1 cellular context compared by ENCODE assay signal in the genomic region with DNA sequence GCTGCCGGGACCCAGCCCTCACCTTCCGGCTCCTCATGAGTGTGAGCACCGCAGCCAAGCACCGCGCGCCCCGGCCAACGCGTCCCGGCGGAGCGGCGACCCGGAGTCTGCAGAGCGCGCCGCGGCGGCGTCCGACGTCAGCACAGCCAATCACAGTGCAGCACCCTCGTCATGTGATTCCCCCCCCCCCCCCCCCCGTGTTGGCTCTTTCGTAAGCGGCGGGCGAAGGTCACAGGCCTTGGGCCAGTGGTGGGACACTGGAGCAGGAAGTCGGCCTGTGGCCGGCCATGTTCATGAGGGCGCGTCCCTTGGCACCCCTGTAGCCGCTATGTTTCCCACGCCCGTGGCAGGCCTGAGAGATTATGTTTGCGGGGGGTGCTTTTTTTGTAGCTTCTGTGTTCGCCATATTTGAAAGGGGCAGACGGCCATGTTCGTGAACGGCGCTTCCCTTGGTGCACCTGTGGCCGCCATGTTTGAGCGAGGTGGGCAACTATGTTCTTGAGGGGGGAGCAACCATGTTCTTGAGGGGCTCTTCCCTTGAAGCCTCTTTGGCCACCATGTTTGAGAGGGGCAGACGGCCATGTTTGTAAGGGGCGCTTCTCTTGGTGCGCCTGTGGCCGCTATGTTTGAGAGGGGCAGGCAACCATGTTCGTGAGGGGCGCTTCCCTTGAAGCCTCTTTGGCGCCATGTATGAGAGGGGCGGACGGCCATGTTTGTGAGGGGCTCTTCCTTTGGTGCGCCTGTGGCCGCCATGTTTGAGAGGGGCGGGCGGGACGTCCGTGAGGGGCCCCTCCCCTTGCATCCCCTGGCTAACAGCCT.
TF ChIP-seq lines count a peak whose summit lies in the region.

A gene (minus strand): TSS at position 123 of the 819 bp plus-strand sequence. CDS start 86 bp downstream, at position 37.

TF ChIP-seq in GM12878, 131 proteins besides CTCF, POLR2A, EP300 and RAD21 (continued from another document):
- TF ChIP-seq, protein P1, sequence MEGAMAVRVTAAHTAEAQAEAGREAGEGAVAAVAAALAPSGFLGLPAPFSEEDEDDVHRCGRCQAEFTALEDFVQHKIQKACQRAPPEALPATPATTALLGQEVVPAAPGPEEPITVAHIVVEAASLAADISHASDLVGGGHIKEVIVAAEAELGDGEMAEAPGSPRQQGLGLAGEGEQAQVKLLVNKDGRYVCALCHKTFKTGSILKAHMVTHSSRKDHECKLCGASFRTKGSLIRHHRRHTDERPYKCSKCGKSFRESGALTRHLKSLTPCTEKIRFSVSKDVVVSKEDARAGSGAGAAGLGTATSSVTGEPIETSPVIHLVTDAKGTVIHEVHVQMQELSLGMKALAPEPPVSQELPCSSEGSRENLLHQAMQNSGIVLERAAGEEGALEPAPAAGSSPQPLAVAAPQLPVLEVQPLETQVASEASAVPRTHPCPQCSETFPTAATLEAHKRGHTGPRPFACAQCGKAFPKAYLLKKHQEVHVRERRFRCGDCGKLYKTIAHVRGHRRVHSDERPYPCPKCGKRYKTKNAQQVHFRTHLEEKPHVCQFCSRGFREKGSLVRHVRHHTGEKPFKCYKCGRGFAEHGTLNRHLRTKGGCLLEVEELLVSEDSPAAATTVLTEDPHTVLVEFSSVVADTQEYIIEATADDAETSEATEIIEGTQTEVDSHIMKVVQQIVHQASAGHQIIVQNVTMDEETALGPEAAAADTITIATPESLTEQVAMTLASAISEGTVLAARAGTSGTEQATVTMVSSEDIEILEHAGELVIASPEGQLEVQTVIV (IDR thresholded peaks at IDR 0.05; ENCODE audit: borderline replicate concordance, partially characterized antibody): no peak
- TF ChIP-seq, protein P2, sequence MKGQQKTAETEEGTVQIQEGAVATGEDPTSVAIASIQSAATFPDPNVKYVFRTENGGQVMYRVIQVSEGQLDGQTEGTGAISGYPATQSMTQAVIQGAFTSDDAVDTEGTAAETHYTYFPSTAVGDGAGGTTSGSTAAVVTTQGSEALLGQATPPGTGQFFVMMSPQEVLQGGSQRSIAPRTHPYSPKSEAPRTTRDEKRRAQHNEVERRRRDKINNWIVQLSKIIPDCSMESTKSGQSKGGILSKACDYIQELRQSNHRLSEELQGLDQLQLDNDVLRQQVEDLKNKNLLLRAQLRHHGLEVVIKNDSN (IDR thresholded peaks at IDR 0.05; ENCODE audit: borderline replicate concordance, extremely low read length, insufficient read depth, low read depth, low read length): peak; percentile 71
- TF ChIP-seq SREBF1 (IDR thresholded peaks at IDR 0.05; ENCODE audit: low read length) (peak; percentile 32; the same call in 1 of the 2 replicates), HDAC6 (IDR thresholded peaks at IDR 0.05; ENCODE audit: unreplicated experiment) (no peak), SIN3A (IDR thresholded peaks at IDR 0.05; ENCODE audit: low read depth, low read length) (no peak), MEF2B (IDR thresholded peaks at IDR 0.05; ENCODE audit: partially characterized antibody, poor library complexity, severe bottlenecking) (peak; percentile 54), SUZ12 (IDR thresholded peaks at IDR 0.05; ENCODE audit: unreplicated experiment) (no peak), NFXL1 (IDR thresholded peaks at IDR 0.05; ENCODE audit: borderline replicate concordance) (no peak), YY1 (IDR thresholded peaks at IDR 0.05; ENCODE audit: low read depth, low read length) (peak; percentile 99), RB1 (IDR thresholded peaks at IDR 0.05; ENCODE audit: borderline replicate concordance) (no peak), MYC (IDR thresholded peaks at IDR 0.05; ENCODE audit: insufficient read depth, insufficient read length, insufficient replicate concordance, low read length, severe bottlenecking) (no peak), TARDBP (IDR thresholded peaks at IDR 0.05; ENCODE audit: borderline replicate concordance) (peak; percentile 67), CHD4 (IDR thresholded peaks at IDR 0.05) (no peak), ZSCAN29 (IDR thresholded peaks at IDR 0.05) (0 out of 2 replicates have a peak, but pooled peaks have one; percentile 17), CEBPB (IDR thresholded peaks at IDR 0.05; ENCODE audit: borderline replicate concordance in 1 of 2, low read depth in 2 of 2, low read length in 2 of 2) (no peak), RAD51 (IDR thresholded peaks at IDR 0.05) (peak; percentile 84), CREB1 (IDR thresholded peaks at IDR 0.05; ENCODE audit: low read depth) (peak; percentile 69), POLR2AphosphoS5 (IDR thresholded peaks at IDR 0.05; ENCODE audit: low read length) (peak; percentile 73), FOXM1 (IDR thresholded peaks at IDR 0.05; ENCODE audit: low read depth, low read length) (no peak), ATF7 (IDR thresholded peaks at IDR 0.05; ENCODE audit: low read depth) (peak; percentile 57), TCF7 (IDR thresholded peaks at IDR 0.05; ENCODE audit: borderline replicate concordance) (no peak), KDM1A (IDR thresholded peaks at IDR 0.05; ENCODE audit: borderline replicate concordance) (no peak), POU2F2 (IDR thresholded peaks at IDR 0.05; ENCODE audit: borderline replicate concordance, low read depth, low read length) (no peak)
- TF ChIP-seq, protein P3, sequence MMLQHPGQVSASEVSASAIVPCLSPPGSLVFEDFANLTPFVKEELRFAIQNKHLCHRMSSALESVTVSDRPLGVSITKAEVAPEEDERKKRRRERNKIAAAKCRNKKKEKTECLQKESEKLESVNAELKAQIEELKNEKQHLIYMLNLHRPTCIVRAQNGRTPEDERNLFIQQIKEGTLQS (IDR thresholded peaks at IDR 0.05; ENCODE audit: borderline replicate concordance, extremely low read depth, low read depth, low read length): no peak
- TF ChIP-seq, protein P4, sequence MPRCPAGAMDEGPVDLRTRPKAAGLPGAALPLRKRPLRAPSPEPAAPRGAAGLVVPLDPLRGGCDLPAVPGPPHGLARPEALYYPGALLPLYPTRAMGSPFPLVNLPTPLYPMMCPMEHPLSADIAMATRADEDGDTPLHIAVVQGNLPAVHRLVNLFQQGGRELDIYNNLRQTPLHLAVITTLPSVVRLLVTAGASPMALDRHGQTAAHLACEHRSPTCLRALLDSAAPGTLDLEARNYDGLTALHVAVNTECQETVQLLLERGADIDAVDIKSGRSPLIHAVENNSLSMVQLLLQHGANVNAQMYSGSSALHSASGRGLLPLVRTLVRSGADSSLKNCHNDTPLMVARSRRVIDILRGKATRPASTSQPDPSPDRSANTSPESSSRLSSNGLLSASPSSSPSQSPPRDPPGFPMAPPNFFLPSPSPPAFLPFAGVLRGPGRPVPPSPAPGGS (IDR thresholded peaks at IDR 0.05; ENCODE audit: borderline replicate concordance, insufficient read depth, low read depth, low read length, poor library complexity, severe bottlenecking): no peak
- TF ChIP-seq, protein P5, sequence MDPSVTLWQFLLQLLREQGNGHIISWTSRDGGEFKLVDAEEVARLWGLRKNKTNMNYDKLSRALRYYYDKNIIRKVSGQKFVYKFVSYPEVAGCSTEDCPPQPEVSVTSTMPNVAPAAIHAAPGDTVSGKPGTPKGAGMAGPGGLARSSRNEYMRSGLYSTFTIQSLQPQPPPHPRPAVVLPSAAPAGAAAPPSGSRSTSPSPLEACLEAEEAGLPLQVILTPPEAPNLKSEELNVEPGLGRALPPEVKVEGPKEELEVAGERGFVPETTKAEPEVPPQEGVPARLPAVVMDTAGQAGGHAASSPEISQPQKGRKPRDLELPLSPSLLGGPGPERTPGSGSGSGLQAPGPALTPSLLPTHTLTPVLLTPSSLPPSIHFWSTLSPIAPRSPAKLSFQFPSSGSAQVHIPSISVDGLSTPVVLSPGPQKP (IDR thresholded peaks at IDR 0.05; ENCODE audit: low read depth, low read length): no peak
- TF ChIP-seq, protein P6, sequence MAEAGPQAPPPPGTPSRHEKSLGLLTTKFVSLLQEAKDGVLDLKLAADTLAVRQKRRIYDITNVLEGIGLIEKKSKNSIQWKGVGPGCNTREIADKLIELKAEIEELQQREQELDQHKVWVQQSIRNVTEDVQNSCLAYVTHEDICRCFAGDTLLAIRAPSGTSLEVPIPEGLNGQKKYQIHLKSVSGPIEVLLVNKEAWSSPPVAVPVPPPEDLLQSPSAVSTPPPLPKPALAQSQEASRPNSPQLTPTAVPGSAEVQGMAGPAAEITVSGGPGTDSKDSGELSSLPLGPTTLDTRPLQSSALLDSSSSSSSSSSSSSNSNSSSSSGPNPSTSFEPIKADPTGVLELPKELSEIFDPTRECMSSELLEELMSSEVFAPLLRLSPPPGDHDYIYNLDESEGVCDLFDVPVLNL (IDR thresholded peaks at IDR 0.05; ENCODE audit: low read depth, low read length): peak; percentile 33; the same call in 1 of the 2 replicates
- TF ChIP-seq, protein P7, sequence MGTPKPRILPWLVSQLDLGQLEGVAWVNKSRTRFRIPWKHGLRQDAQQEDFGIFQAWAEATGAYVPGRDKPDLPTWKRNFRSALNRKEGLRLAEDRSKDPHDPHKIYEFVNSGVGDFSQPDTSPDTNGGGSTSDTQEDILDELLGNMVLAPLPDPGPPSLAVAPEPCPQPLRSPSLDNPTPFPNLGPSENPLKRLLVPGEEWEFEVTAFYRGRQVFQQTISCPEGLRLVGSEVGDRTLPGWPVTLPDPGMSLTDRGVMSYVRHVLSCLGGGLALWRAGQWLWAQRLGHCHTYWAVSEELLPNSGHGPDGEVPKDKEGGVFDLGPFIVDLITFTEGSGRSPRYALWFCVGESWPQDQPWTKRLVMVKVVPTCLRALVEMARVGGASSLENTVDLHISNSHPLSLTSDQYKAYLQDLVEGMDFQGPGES (IDR thresholded peaks at IDR 0.05): no peak
- TF ChIP-seq, protein P8, sequence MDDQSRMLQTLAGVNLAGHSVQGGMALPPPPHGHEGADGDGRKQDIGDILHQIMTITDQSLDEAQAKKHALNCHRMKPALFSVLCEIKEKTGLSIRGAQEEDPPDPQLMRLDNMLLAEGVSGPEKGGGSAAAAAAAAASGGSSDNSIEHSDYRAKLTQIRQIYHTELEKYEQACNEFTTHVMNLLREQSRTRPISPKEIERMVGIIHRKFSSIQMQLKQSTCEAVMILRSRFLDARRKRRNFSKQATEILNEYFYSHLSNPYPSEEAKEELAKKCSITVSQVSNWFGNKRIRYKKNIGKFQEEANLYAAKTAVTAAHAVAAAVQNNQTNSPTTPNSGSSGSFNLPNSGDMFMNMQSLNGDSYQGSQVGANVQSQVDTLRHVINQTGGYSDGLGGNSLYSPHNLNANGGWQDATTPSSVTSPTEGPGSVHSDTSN (IDR thresholded peaks at IDR 0.05; ENCODE audit: insufficient replicate concordance, low read depth, low read length): peak; percentile 6
TF ChIP-seq in GM12878: peak in this region for 45.
